13 cellular contexts compared by ENCODE assay signal in genomic region chr6:39451831-39452230, GRCh38.
A peak's percentile ranks its signal among the peaks of the same experiment; 100 is the strongest.
DNase-seq lines count a peak whose midpoint lies in the region; ATAC-seq and TF ChIP-seq lines count a peak whose summit lies in the region.
"Had no signal": no experiment of that assay in that cellular context is flagged by ENCODE, and none has a peak within 500 bp of the region (broad histone marks: within the 10 kb centered on the region; RNA-seq: fewer than 3 reads in every experiment).

No MANE protein-coding gene starts in this region.

- H3K4me1 ChIP-seq in breast epithelium (no peaks in the 10 kb centered on the region), Loucy (ENCODE audit: insufficient read depth, low read length, poor library complexity, severe bottlenecking) (no peaks in the 10 kb centered on the region), psoas muscle (no peaks in the 10 kb centered on the region)

- no peaks in the 10 kb centered on the region for H3K36me3 ChIP-seq in breast epithelium
- H3K36me3 ChIP-seq in Loucy (ENCODE audit: insufficient read depth, low read length), result no peaks in the 10 kb centered on the region
- no peaks in the 10 kb centered on the region for H3K36me3 ChIP-seq in psoas muscle (ENCODE audit: insufficient read depth in 1 of 2, low read depth in 1 of 2)
- H3K36me3 ChIP-seq: esophagus muscularis mucosa had no signal

- no peaks in the 10 kb centered on the region for H3F3A ChIP-seq in Loucy (ENCODE audit: low read depth)

- H3K27ac ChIP-seq in breast epithelium (no peak overlapping the region), psoas muscle (no peak overlapping the region)
- H3K27ac ChIP-seq: esophagus muscularis mucosa had no signal

- H3K27me3 Mint-ChIP-seq in MCF 10A (ENCODE audit: insufficient read depth, unreplicated experiment), result no peaks in the 10 kb centered on the region
- H3K27me3 Mint-ChIP-seq in endothelial cell (ENCODE audit: unreplicated experiment), result peaks cover 2% of the 10 kb centered on the region

- peaks cover 41% of the 10 kb centered on the region for H3K4me1 Mint-ChIP-seq in MCF 10A (ENCODE audit: insufficient read depth, unreplicated experiment)
- H3K4me1 Mint-ChIP-seq in endothelial cell (ENCODE audit: unreplicated experiment), result no peaks in the 10 kb centered on the region
- H3K4me1 Mint-ChIP-seq: CD8-positive, alpha-beta memory T cell had no signal

- no peak overlapping the region for H3K4me2 ChIP-seq in Loucy (ENCODE audit: low read depth, low read length, poor library complexity, severe bottlenecking)

- no peaks in the 10 kb centered on the region for H4K20me1 ChIP-seq in Loucy (ENCODE audit: insufficient read depth, low read length, poor library complexity, severe bottlenecking)

- H3K4me3 ChIP-seq in breast epithelium (no peak overlapping the region), Loucy (ENCODE audit: low read length, poor library complexity, severe bottlenecking) (no peak overlapping the region), psoas muscle (no peak overlapping the region)
- H3K4me3 ChIP-seq: esophagus muscularis mucosa had no signal

- H3K9me2 ChIP-seq in Loucy (replicated peaks; ENCODE audit: low read depth, low read length), result no peaks in the 10 kb centered on the region

- H3K79me2 ChIP-seq in Loucy (ENCODE audit: insufficient read depth, low read length), result no peaks in the 10 kb centered on the region

- BruUV-seq in MCF 10A (replicated peaks; lab: Mats Ljungman, UMichigan), result no TSS peak

- no peak for ATAC-seq in psoas muscle

- no peak for TF ChIP-seq POLR2A in breast epithelium (IDR thresholded peaks at IDR 0.05)

- POLR2A ChIA-PET in MCF 10A (lab: Yijun Ruan, JAX), result interaction anchor here (0.8 kb wide), 1 partner anchor 26 kb away, joined by 4 read pairs; no protein-coding TSS in a partner anchor

- H3K27ac Mint-ChIP-seq in MCF 10A (ENCODE audit: low read depth, unreplicated experiment) (peak overlapping the region; percentile 33), endothelial cell (ENCODE audit: unreplicated experiment) (no peak overlapping the region)
- H3K27ac Mint-ChIP-seq: CD8-positive, alpha-beta memory T cell had no signal

- intact Hi-C loops in MCF 10A (cut with micrococcal nuclease), result no loop called here
- intact Hi-C loops in breast epithelium (cut with DNase I; ENCODE audit: low total_unique reads), result no loop called here
- intact Hi-C loops in psoas muscle (cut with DNase I), result no loop called here

- H3K9me3 Mint-ChIP-seq in MCF 10A (ENCODE audit: unreplicated experiment), result peaks cover 11% of the 10 kb centered on the region
- H3K9me3 Mint-ChIP-seq in endothelial cell (ENCODE audit: unreplicated experiment), result peaks cover 6% of the 10 kb centered on the region

- H3K36me3 Mint-ChIP-seq in MCF 10A (ENCODE audit: insufficient read depth, unreplicated experiment), result no peaks in the 10 kb centered on the region
- H3K36me3 Mint-ChIP-seq in endothelial cell (ENCODE audit: low read depth, unreplicated experiment), result no peaks in the 10 kb centered on the region
- H3K36me3 Mint-ChIP-seq: CD8-positive, alpha-beta memory T cell had no signal

- no peak overlapping the region for H3K4me3 Mint-ChIP-seq in MCF 10A (ENCODE audit: unreplicated experiment)
- no peak overlapping the region for H3K4me3 Mint-ChIP-seq in endothelial cell (ENCODE audit: unreplicated experiment)
- H3K4me3 Mint-ChIP-seq: CD8-positive, alpha-beta memory T cell had no signal

- no peaks in the 10 kb centered on the region for H3K27me3 ChIP-seq in breast epithelium
- no peaks in the 10 kb centered on the region for H3K27me3 ChIP-seq in Loucy (ENCODE audit: insufficient read depth, low read length, poor library complexity, severe bottlenecking)
- peaks cover 0 to 5% (median 4%) of the 10 kb centered on the region in 3 donors for H3K27me3 ChIP-seq in psoas muscle (ENCODE audit: insufficient read depth in 3 of 3, low read length in 2 of 3)
- H3K27me3 ChIP-seq: esophagus muscularis mucosa had no signal

- TF ChIP-seq CTCF in MCF 10A (IDR thresholded peaks at IDR 0.05; ENCODE audit: unreplicated experiment), result peak; percentile 34
- no peak for TF ChIP-seq CTCF in breast epithelium (IDR thresholded peaks at IDR 0.05)
- peak; percentile 55 for TF ChIP-seq CTCF in Loucy (conservative IDR thresholded peaks at IDR 0.05; ENCODE audit: low read length)
- peak; percentile 69 for TF ChIP-seq CTCF in endothelial cell (IDR thresholded peaks at IDR 0.05; ENCODE audit: unreplicated experiment)
- TF ChIP-seq CTCF in psoas muscle (IDR thresholded peaks at IDR 0.05), result peak; percentile 20

- DNase-seq in MCF 10A (ENCODE audit: unreplicated experiment) (peak; percentile 45), breast epithelium (ENCODE audit: low spot score in 2 of 2) (no peak), endothelial cell (ENCODE audit: low spot score) (no peak), psoas muscle (no peak), NCI-H2029 treated with DMSO at 0.1 percent for 48 hours (lab: John Stamatoyannopoulos, UW) (no peak), DMS 273 treated with DMSO at 0.1 percent for 48 hours (lab: John Stamatoyannopoulos, UW) (no peak), NCI-H446 treated with DMSO at 0.1 percent for 48 hours (lab: John Stamatoyannopoulos, UW) (no peak)
- DNase-seq: activated naive CD4-positive, alpha-beta T cell; CD8-positive, alpha-beta memory T cell; NCI-H187 treated with DMSO at 0.1 percent for 48 hours; T-helper 1 cell had no signal

- whole genome bisulfite sequencing in psoas muscle, 3 donors, result 63 to 73% (median 67%) methylated on average over 2 of the region's 2 CpGs

- no peak overlapping the region for H2AFZ ChIP-seq in Loucy (ENCODE audit: low read length)

- H3K9ac ChIP-seq in Loucy (ENCODE audit: low read depth, low read length, poor library complexity, severe bottlenecking), result no peak overlapping the region

- H3K9me3 ChIP-seq in breast epithelium (peaks cover 0 to 7% of the 10 kb centered on the region in 2 donors), Loucy (ENCODE audit: insufficient read depth, low read depth, low read length) (no peaks in the 10 kb centered on the region), psoas muscle (no peaks in the 10 kb centered on the region)

- CTCF ChIA-PET in MCF 10A (lab: Yijun Ruan, JAX), result interaction anchor here (0.6 to 1.8 kb wide), 8 partner anchors 9 to 359 kb away, joined by 3 to 6 read pairs (median 4); no protein-coding TSS in a partner anchor

Comparison
In these comparisons a context has a peak if more than half of its experiments do, and no peak if none do; other contexts are left out.
1. CTCF ChIP-seq: peak in MCF 10A (single experiment), Loucy (single experiment), endothelial cell (single experiment) and psoas muscle (single experiment); none in breast epithelium (0 of 3).